ENCODE assay signal across 9 cellular contexts in genomic region chrX:9942086-9942485, GRCh38. TPM values are rescaled to one million over a fixed set of nuclear protein-coding genes. Genes with fewer than 3 reads are reported as not detected.
DNase-seq lines count a peak whose midpoint lies in the region; ATAC-seq, FAIRE-seq and TF ChIP-seq lines count a peak whose summit lies in the region.
"Had no signal": no experiment of that assay in that cellular context is flagged by ENCODE, and none has a peak within 500 bp of the region (broad histone marks: within the 10 kb centered on the region; RNA-seq: fewer than 3 reads in every experiment).

No MANE protein-coding gene starts in this region.

- peaks cover 16 to 26% of the 10 kb centered on the region in 2 donors for H3K4me1 Mint-ChIP-seq in natural killer cell treated with Interleukin-12 subunit alpha and Interleukin-12 subunit beta and Interleukin-15 and Interleukin-18, amount 100 ng/mL, for 72 hours (ENCODE audit: low read depth in 2 of 2)

- peak; percentile 1 for DNase-seq in GM18507 (ENCODE audit: extremely low spot score, insufficient read length, low read depth)
- DNase-seq in activated CD4-positive, CD25-positive, alpha-beta regulatory T cell (lab: John Stamatoyannopoulos, UW): peak in 3 of 4 experiments; percentile 1 to 26 (median 24)
- DNase-seq in natural killer cell treated with Interleukin-12 subunit alpha and Interleukin-12 subunit beta and Interleukin-15 and Interleukin-18, amount 100 ng/mL, for 72 hours (ENCODE audit: low spot score): peak; percentile 82
- no peak for DNase-seq in HEK293T (ENCODE audit: extremely low spot score)
- no peak for DNase-seq in occipital lobe (lab: John Stamatoyannopoulos, UW)
- DNase-seq in SIG-M5 (lab: John Stamatoyannopoulos, UW): no peak
- DNase-seq in H7: no peak

- no peaks in the 10 kb centered on the region for H3K27me3 ChIP-seq in H7 (ENCODE audit: control insufficient read depth, insufficient read depth, low read length)

- CTCF ChIA-PET in HEK293T (lab: Yijun Ruan, JAX): no interaction called here

- ATAC-seq in HG02884 (IDR thresholded peaks at IDR 0.05; ENCODE audit: unreplicated experiment): peak; percentile 92
- peak; percentile 91 to 96 for ATAC-seq in natural killer cell treated with Interleukin-12 subunit alpha and Interleukin-12 subunit beta and Interleukin-15 and Interleukin-18, amount 100 ng/mL, for 72 hours

- peaks cover 0 to 3% of the 10 kb centered on the region in 2 donors for H3K27me3 Mint-ChIP-seq in natural killer cell treated with Interleukin-12 subunit alpha and Interleukin-12 subunit beta and Interleukin-15 and Interleukin-18, amount 100 ng/mL, for 72 hours

- FAIRE-seq in GM18507 (lab: Jason Lieb, UNC): peak; percentile 92

- POLR2A ChIA-PET in HEK293T (lab: Yijun Ruan, JAX): no interaction called here

- H3K4me3 Mint-ChIP-seq in natural killer cell treated with Interleukin-12 subunit alpha and Interleukin-12 subunit beta and Interleukin-15 and Interleukin-18, amount 100 ng/mL, for 72 hours: peak overlapping the region; percentile 53

- H3K4me3 ChIP-seq in H7 (ENCODE audit: insufficient read depth, low read depth, low read length): no peak overlapping the region

- H3K36me3 Mint-ChIP-seq in natural killer cell treated with Interleukin-12 subunit alpha and Interleukin-12 subunit beta and Interleukin-15 and Interleukin-18, amount 100 ng/mL, for 72 hours: no peaks in the 10 kb centered on the region

- peak overlapping the region; percentile 54 to 66 for H3K27ac Mint-ChIP-seq in natural killer cell treated with Interleukin-12 subunit alpha and Interleukin-12 subunit beta and Interleukin-15 and Interleukin-18, amount 100 ng/mL, for 72 hours

- no peaks in the 10 kb centered on the region for H3K9me3 Mint-ChIP-seq in natural killer cell treated with Interleukin-12 subunit alpha and Interleukin-12 subunit beta and Interleukin-15 and Interleukin-18, amount 100 ng/mL, for 72 hours

- H3K36me3 ChIP-seq in H7 (replicated peaks; ENCODE audit: control insufficient read depth, insufficient read depth, low read length): peaks cover 1% of the 10 kb centered on the region; the same call in 1 of the 2 replicates

TF ChIP-seq in HEK293T, 16 proteins besides CTCF, POLR2A, EP300 and RAD21:
- TF ChIP-seq ZNF384 (IDR thresholded peaks at IDR 0.05) (no peak), FOXM1 (IDR thresholded peaks at IDR 0.05; ENCODE audit: borderline replicate concordance) (no peak), SUZ12 (IDR thresholded peaks at IDR 0.05) (no peak), SP1 (IDR thresholded peaks at IDR 0.05) (no peak), CTBP1 (IDR thresholded peaks at IDR 0.05; ENCODE audit: borderline replicate concordance) (no peak), LEF1 (IDR thresholded peaks at IDR 0.05; ENCODE audit: borderline replicate concordance) (no peak), PKNOX1 (IDR thresholded peaks at IDR 0.05) (no peak), L3MBTL2 (conservative IDR thresholded peaks at IDR 0.05) (no peak), NFRKB (IDR thresholded peaks at IDR 0.05) (no peak), BHLHE40 (IDR thresholded peaks at IDR 0.05; ENCODE audit: borderline replicate concordance) (no peak), ARNT (IDR thresholded peaks at IDR 0.05) (no peak), FOXK2 (IDR thresholded peaks at IDR 0.05) (no peak), HDGF (IDR thresholded peaks at IDR 0.05; ENCODE audit: borderline replicate concordance) (no peak)
TF ChIP-seq in HEK293T: peak in this region for 0.

RNA-seq across cellular contexts. Expression of gene CLDN34, which starts 25.1 kb away (rescaled TPM):
- total RNA-seq in natural killer cell treated with Interleukin-12 subunit alpha and Interleukin-12 subunit beta and Interleukin-15 and Interleukin-18, amount 100 ng/mL, for 72 hours: not detected
- total RNA-seq in occipital lobe: 0.62 TPM
- total RNA-seq in H7 (2014; rRNA removed; shearing (Covaris generic)): 0.52 TPM in 1 of 2 replicates, not detected in the other
- total RNA-seq: temporal lobe had no signal

Comparison
In these comparisons a context has a peak if more than half of its experiments do, and no peak if none do; other contexts are left out.
1. DNase-seq: peak in GM18507 (single experiment), activated CD4-positive, CD25-positive, alpha-beta regulatory T cell (3 of 4) and natural killer cell treated with Interleukin-12 subunit alpha and Interleukin-12 subunit beta and Interleukin-15 and Interleukin-18, amount 100 ng/mL, for 72 hours (single experiment); none in HEK293T (single experiment), occipital lobe (single experiment), SIG-M5 (single experiment) and H7 (single experiment).